In the genomic region with DNA sequence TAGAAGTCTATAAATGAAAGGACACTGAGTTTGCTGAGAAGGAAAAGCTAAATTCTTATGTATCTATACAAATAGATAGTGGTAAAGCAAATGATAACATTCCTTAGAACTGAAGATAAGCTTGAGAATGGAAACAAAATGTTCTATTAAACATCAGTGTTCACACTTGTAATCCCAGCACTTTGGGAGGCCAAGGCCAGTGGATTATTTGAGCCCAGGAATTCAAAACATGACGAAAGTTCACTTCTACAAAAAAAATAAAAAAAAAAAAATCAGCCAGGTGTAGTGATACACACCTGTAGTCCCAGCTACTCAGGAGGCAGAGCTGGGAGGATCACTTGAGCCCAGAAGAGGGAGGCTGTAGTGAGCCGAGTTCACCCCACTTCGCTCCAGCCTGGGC, we compare ENCODE assay signal across 9 cellular contexts.
"Had no signal": no experiment of that assay in that cellular context is flagged by ENCODE, and none has a peak within 500 bp of the region (broad histone marks: within the 10 kb centered on the region; RNA-seq: fewer than 3 reads in every experiment).

No MANE protein-coding gene starts in this region.

- ATAC-seq: GM23338, HCT116 had no signal

- H3K27ac Mint-ChIP-seq: GM23338, H9, HFFc6 had no signal

- H3K4me1 Mint-ChIP-seq: GM23338, H9 had no signal

- H3K9me3 ChIP-seq: HAP-1 had no signal

- DNase-seq: GM23248, GOT3, H7, H9, HCEC 1CT, HFFc6 had no signal

- H3K4me2 ChIP-seq: GM23338 had no signal

- H2AFZ ChIP-seq: GM23248, GM23338 had no signal

- H3K9me3 Mint-ChIP-seq: HFFc6 had no signal

- H3K36me3 ChIP-seq: HAP-1 had no signal

- H3K4me3 ChIP-seq: GM23248, GM23338, HAP-1 had no signal

- H3K27ac ChIP-seq: GM23248 had no signal

- H3K4me3 Mint-ChIP-seq: GM23338, H9, HFFc6 had no signal
